8 cellular contexts compared by ENCODE assay signal in genomic region chr15:65101418-65101890, GRCh38. TPM values are rescaled to one million over a fixed set of nuclear protein-coding genes. Genes with fewer than 3 reads are reported as not detected.
DNase-seq lines count a peak whose midpoint lies in the region; ATAC-seq and TF ChIP-seq lines count a peak whose summit lies in the region.

No MANE protein-coding gene starts in this region.

- ATAC-seq in upper lobe of left lung (ENCODE audit: low FRiP score in 2 of 2) (peak; percentile 71 to 76), GM19351 (IDR thresholded peaks at IDR 0.05; ENCODE audit: unreplicated experiment) (no peak)

- H3K9me3 Mint-ChIP-seq in neural crest cell = no peaks in the 10 kb centered on the region

- peak overlapping the region; percentile 14 for H3K27ac Mint-ChIP-seq in neural crest cell (ENCODE audit: unreplicated experiment)

- H3K4me3 ChIP-seq in upper lobe of left lung = no peak overlapping the region

- no peaks in the 10 kb centered on the region for H3K9me3 ChIP-seq in upper lobe of left lung

- no peak for TF ChIP-seq POLR2A in upper lobe of left lung (IDR thresholded peaks at IDR 0.05)

- H3K27ac ChIP-seq in upper lobe of left lung = no peak overlapping the region

- H3K4me1 ChIP-seq in upper lobe of left lung = peaks cover 0 to 8% (median 4%) of the 10 kb centered on the region in 4 donors

- 33 to 34% methylated on average over 5 to 9 of the region's 9 CpGs for WGBS in upper lobe of left lung, 2 donors

- peaks cover 5% of the 10 kb centered on the region for H3K4me1 Mint-ChIP-seq in neural crest cell

- no peak overlapping the region for H3K4me3 Mint-ChIP-seq in neural crest cell

- DNase-seq in DMS 273 (lab: John Stamatoyannopoulos, UW; ENCODE audit: unreplicated experiment) (peak; percentile 62), DMS 273 treated with DMSO at 0.1 percent for 48 hours (lab: John Stamatoyannopoulos, UW) (no peak), NAMALWA (ENCODE audit: low spot score) (peak; percentile 59), activated T-cell treated with anti-CD3 and anti-CD28 coated beads for 48 hours (ENCODE audit: low read depth) (peak; percentile 45), fibroblast of the conjunctiva (ENCODE audit: low read depth) (peak; percentile 51), neural crest cell (ENCODE audit: low read depth, low spot score) (peak; percentile 84), upper lobe of left lung (peak in 1 of 2 donors; percentile 71)

- TF ChIP-seq CTCF in neural crest cell (conservative IDR thresholded peaks at IDR 0.05) (peak; percentile 86), upper lobe of left lung (IDR thresholded peaks at IDR 0.05) (peak; percentile 41 to 77 (median 66))

- peaks cover 19% of the 10 kb centered on the region for H3K36me3 Mint-ChIP-seq in neural crest cell (ENCODE audit: low read depth)

- TF ChIP-seq EP300 in upper lobe of left lung (IDR thresholded peaks at IDR 0.05) = no peak

- H3K27me3 ChIP-seq in upper lobe of left lung = no peaks in the 10 kb centered on the region

- H3K36me3 ChIP-seq in upper lobe of left lung = peaks cover 9 to 68% (median 41%) of the 10 kb centered on the region in 4 donors

- no peaks in the 10 kb centered on the region for H3K27me3 Mint-ChIP-seq in neural crest cell (ENCODE audit: low read depth)

RNA-seq across cellular contexts. Expression of gene UBAP1L, which starts 13.5 kb away (rescaled TPM):
- total RNA-seq in neural crest cell (3.6 and 4.5 TPM in 2 replicates), upper lobe of left lung (10 to 100 TPM in 1 of 6 donors, 1 to 10 TPM in 5; 3.3 to 10.5 (median 4.8) TPM)

RNA-seq across cellular contexts. Expression of gene KBTBD13, which starts 24.9 kb away (rescaled TPM):
- total RNA-seq in neural crest cell (not detected in 2 replicates), upper lobe of left lung (not detected)

RNA-seq across cellular contexts. Expression of gene PDCD7, which starts 32.2 kb away (rescaled TPM):
- 37.0 and 40.8 TPM in 2 replicates for total RNA-seq in neural crest cell
- 10 to 100 TPM; 14.9 to 38.8 (median 20.0) TPM for total RNA-seq in upper lobe of left lung

RNA-seq across cellular contexts. Expression of gene RASL12, which starts 33.7 kb away (rescaled TPM):
- total RNA-seq in neural crest cell = 1.5 and 1.8 TPM in 2 replicates
- 10 to 100 TPM; 12.8 to 49.9 (median 24.9) TPM for total RNA-seq in upper lobe of left lung

RNA-seq across cellular contexts. Expression of gene SLC51B, which starts 56.3 kb away (rescaled TPM):
- not detected in 2 replicates for total RNA-seq in neural crest cell
- 1 to 10 TPM in 3 of 6 donors, under 1 TPM in 1, not detected in 2; 0.69 to 6.6 (median 4.4) TPM for total RNA-seq in upper lobe of left lung
